ENCODE assay signal across 8 cellular contexts in genomic region chr3:156787926-156788663, GRCh38. TPM values are rescaled to one million over a fixed set of nuclear protein-coding genes. Genes with fewer than 3 reads are reported as not detected.
A peak's percentile ranks its signal among the peaks of the same experiment; 100 is the strongest.
DNase-seq lines count a peak whose midpoint lies in the region; ATAC-seq, FAIRE-seq and TF ChIP-seq lines count a peak whose summit lies in the region.

No MANE protein-coding gene starts in this region.

- TF ChIP-seq CTCF in ascending aorta (IDR thresholded peaks at IDR 0.05), result no peak

- H3K36me3 ChIP-seq in SJSA1 (no peaks in the 10 kb centered on the region), ascending aorta (no peaks in the 10 kb centered on the region)

- H3K9me3 ChIP-seq in SJSA1 (replicated peaks) (no peaks in the 10 kb centered on the region), ascending aorta (no peaks in the 10 kb centered on the region)

- intact Hi-C loops in ascending aorta (cut with DNase I), result no loop called here

- H3K4me3 ChIP-seq in SJSA1, result no peak overlapping the region
- no peak overlapping the region for H3K4me3 ChIP-seq in ascending aorta

- no peaks in the 10 kb centered on the region for H3K27me3 ChIP-seq in SJSA1 (replicated peaks)
- no peaks in the 10 kb centered on the region for H3K27me3 ChIP-seq in ascending aorta

- FAIRE-seq in GM12891 (lab: Jason Lieb, UNC), result no peak

- H3K4me1 ChIP-seq in SJSA1 (replicated peaks) (peaks cover 38% of the 10 kb centered on the region), ascending aorta (no peaks in the 10 kb centered on the region)

- peak; percentile 85 for ATAC-seq in HG02642 (IDR thresholded peaks at IDR 0.05; ENCODE audit: poor library complexity, unreplicated experiment)

- no peak for TF ChIP-seq POLR2A in GM12891 (IDR thresholded peaks at IDR 0.05; ENCODE audit: low read depth, low read length)

- H3K27ac ChIP-seq in SJSA1 (peak overlapping the region; percentile 55), ascending aorta (no peak overlapping the region)

- peak; percentile 4 for DNase-seq in activated CD4-positive, CD25-positive, alpha-beta regulatory T cell treated with anti-CD3 and anti-CD28 coated beads, Interleukin-2, amount 50 U/mL, for 16 hours (ENCODE audit: low read depth, low spot score)
- no peak for DNase-seq in activated CD4-positive, CD25-positive, alpha-beta regulatory T cell (lab: John Stamatoyannopoulos, UW)
- peak; percentile 59 to 69 for DNase-seq in SJSA1 (ENCODE audit: low read depth in 1 of 2, low spot score in 2 of 2)
- peak; percentile 96 for DNase-seq in iris pigment epithelial cell (ENCODE audit: low read depth)
- DNase-seq in GM12891 (ENCODE audit: insufficient read length, low spot score), result no peak
- DNase-seq in NCI-H1436 (lab: John Stamatoyannopoulos, UW), result no peak
- no peak for DNase-seq in ascending aorta (ENCODE audit: low spot score in 2 of 2)

TF ChIP-seq in GM12891, 5 proteins besides CTCF, POLR2A, EP300 and RAD21:
- TF ChIP-seq PAX5 (IDR thresholded peaks at IDR 0.05; ENCODE audit: insufficient read depth, low read length, severe bottlenecking), result no peak
- TF ChIP-seq TAF1 (IDR thresholded peaks at IDR 0.05; ENCODE audit: low read depth, low read length), result no peak
- no peak for TF ChIP-seq POLR2AphosphoS5 (IDR thresholded peaks at IDR 0.05; ENCODE audit: low read depth, low read length)

RNA-seq across cellular contexts. Expression of gene LEKR1, which starts 38.1 kb away (rescaled TPM):
- 0.16 TPM in 1 of 2 replicates, not detected in the other for total RNA-seq in SJSA1 (2014; rRNA removed; shearing (Covaris generic))
- polyA plus RNA-seq in GM12891 (2012; ENCODE audit: low read depth, missing spikeins), result 1.1 TPM
- total RNA-seq in ascending aorta, result not detected

Comparison
In these comparisons a context has a peak if more than half of its experiments do, and no peak if none do; other contexts are left out.
1. DNase-seq: peak in activated CD4-positive, CD25-positive, alpha-beta regulatory T cell treated with anti-CD3 and anti-CD28 coated beads, Interleukin-2, amount 50 U/mL, for 16 hours (single experiment), SJSA1 (2 of 2) and iris pigment epithelial cell (single experiment); none in activated CD4-positive, CD25-positive, alpha-beta regulatory T cell (0 of 4), GM12891 (single experiment), NCI-H1436 (single experiment) and ascending aorta (0 of 2).